Comparison of ENCODE assay signal across 11 cellular contexts in the genomic region with DNA sequence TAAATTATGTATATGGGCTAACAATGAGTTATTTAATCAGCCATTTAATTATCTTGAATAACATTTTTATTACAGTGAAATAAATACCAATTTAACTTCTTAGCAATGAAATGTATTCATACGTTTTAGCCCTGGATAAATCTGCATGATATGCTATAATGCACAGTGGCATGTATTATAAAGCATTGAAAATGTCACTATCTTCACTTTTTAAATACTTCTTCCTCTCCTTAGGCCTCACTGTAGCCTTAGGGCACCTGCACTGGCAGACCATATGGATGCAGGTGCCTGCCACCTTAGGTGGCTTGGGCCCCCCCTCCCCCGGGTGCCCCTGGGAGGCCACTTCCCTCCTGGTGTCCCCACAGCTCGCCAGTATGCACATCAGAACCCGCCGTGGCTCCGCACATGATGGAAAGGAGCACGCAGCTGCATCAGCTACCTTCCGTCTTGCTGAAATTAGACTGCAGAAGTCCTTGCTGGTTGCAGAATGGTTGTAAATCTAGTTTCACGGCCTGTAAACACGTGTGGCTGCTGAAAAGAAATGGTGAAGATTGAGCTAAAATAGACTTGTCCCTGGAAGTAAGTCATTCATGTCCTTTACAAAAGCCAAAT. TPM values are rescaled to one million over a fixed set of nuclear protein-coding genes. Genes with fewer than 3 reads are reported as not detected.
DNase-seq lines count a peak whose midpoint lies in the region; ATAC-seq, FAIRE-seq and TF ChIP-seq lines count a peak whose summit lies in the region.
"Had no signal": no experiment of that assay in that cellular context is flagged by ENCODE, and none has a peak within 500 bp of the region (broad histone marks: within the 10 kb centered on the region; RNA-seq: fewer than 3 reads in every experiment).

No MANE protein-coding gene starts in this region.

- no peak overlapping the region for H2AFZ ChIP-seq in HepG2 (ENCODE audit: low read length)

- ATAC-seq in HepG2, result no peak
- no peak for ATAC-seq in right lobe of liver
- ATAC-seq in HG03354 (IDR thresholded peaks at IDR 0.05; ENCODE audit: poor library complexity, severe bottlenecking, unreplicated experiment), result peak; percentile 2
- no peak for ATAC-seq in upper lobe of right lung

- H3K27ac Mint-ChIP-seq in endodermal cell, result peak overlapping the region; percentile 28
- H3K27ac Mint-ChIP-seq in activated CD4-positive, alpha-beta T cell treated with anti-CD3 and anti-CD28 coated beads, Interleukin-2, amount 10 ng/mL, durations not matched to agents 7 days and 5 days, result no peak overlapping the region

- H3K4me2 ChIP-seq in HepG2 (ENCODE audit: low read depth, low read length), result no peak overlapping the region

- POLR2A ChIA-PET in HepG2 (lab: Yijun Ruan, JAX), result interaction anchor here (1.1 kb wide), 1 partner anchor 56 kb away, joined by 3 read pairs; no protein-coding TSS in a partner anchor
- POLR2A ChIA-PET in activated CD4-positive, alpha-beta T cell treated with anti-CD3 and anti-CD28 coated beads, Interleukin-2, amount 10 ng/mL, durations not matched to agents 7 days and 5 days (lab: Charles Lee), result interaction anchor here (0.6 kb wide), 1 partner anchor 1274 kb away, joined by 3 read pairs; no protein-coding TSS in a partner anchor

- H3K36me3 ChIP-seq in HepG2 (replicated peaks in 1 of 2; ENCODE audit: control insufficient read depth in 1 of 2, insufficient read depth in 2 of 2, low read length in 2 of 2) (peaks cover 12 to 22% of the 10 kb centered on the region in 2 experiments; a peak in 4 of 5 replicates), right lobe of liver (peaks cover 0 to 19% (median 8%) of the 10 kb centered on the region in 4 donors), endodermal cell (ENCODE audit: control insufficient read depth, insufficient read depth, low read length) (peaks cover 15% of the 10 kb centered on the region), upper lobe of right lung (peaks cover 70% of the 10 kb centered on the region)

- no peaks in the 10 kb centered on the region for H3K9me3 Mint-ChIP-seq in endodermal cell
- H3K9me3 Mint-ChIP-seq in activated CD4-positive, alpha-beta T cell treated with anti-CD3 and anti-CD28 coated beads, Interleukin-2, amount 10 ng/mL, durations not matched to agents 7 days and 5 days, result no peaks in the 10 kb centered on the region

- TF ChIP-seq EP300 in HepG2 (IDR thresholded peaks at IDR 0.05; ENCODE audit: low read depth in 2 of 2, low read length in 2 of 2) (no peak), HepG2 (CRISPR knock-in tag; IDR thresholded peaks at IDR 0.05; ENCODE audit: borderline replicate concordance) (no peak)

- peaks cover 16% of the 10 kb centered on the region for H3K36me3 Mint-ChIP-seq in endodermal cell (ENCODE audit: low read depth)
- no peaks in the 10 kb centered on the region for H3K36me3 Mint-ChIP-seq in activated CD4-positive, alpha-beta T cell treated with anti-CD3 and anti-CD28 coated beads, Interleukin-2, amount 10 ng/mL, durations not matched to agents 7 days and 5 days (ENCODE audit: low read depth)

- H3K9me3 ChIP-seq in HepG2 (ENCODE audit: low read length) (no peaks in the 10 kb centered on the region), right lobe of liver (no peaks in the 10 kb centered on the region), endodermal cell (ENCODE audit: control insufficient read depth, low read length) (no peaks in the 10 kb centered on the region), upper lobe of right lung (no peaks in the 10 kb centered on the region)

- TF ChIP-seq CTCF in HepG2 (CRISPR knock-in tag; IDR thresholded peaks at IDR 0.05) (no peak), right lobe of liver (IDR thresholded peaks at IDR 0.05) (no peak), endodermal cell (conservative IDR thresholded peaks at IDR 0.05) (peak; percentile 35), upper lobe of right lung (IDR thresholded peaks at IDR 0.05) (peak; percentile 2)

- in situ Hi-C loops in HepG2 (cut with HindIII; ENCODE audit: extremely low pct_ligation_motif_present, low pct_unique_long_range_greater_than_20kb), result no loop called here

- TF ChIP-seq POLR2A in HepG2 (IDR thresholded peaks at IDR 0.05; ENCODE audit: insufficient read depth in 1 of 2, low read depth in 2 of 2, low read length in 2 of 2) (no peak), right lobe of liver (IDR thresholded peaks at IDR 0.05) (no peak)

- no peak overlapping the region for H3K4me3 Mint-ChIP-seq in endodermal cell
- H3K4me3 Mint-ChIP-seq in activated CD4-positive, alpha-beta T cell treated with anti-CD3 and anti-CD28 coated beads, Interleukin-2, amount 10 ng/mL, durations not matched to agents 7 days and 5 days, result no peak overlapping the region
- H3K4me3 Mint-ChIP-seq: activated CD4-positive, alpha-beta T cell treated with anti-CD3 and anti-CD28 coated beads for 36 hours had no signal

- H3K27me3 Mint-ChIP-seq in endodermal cell (ENCODE audit: insufficient read depth), result no peaks in the 10 kb centered on the region
- no peaks in the 10 kb centered on the region for H3K27me3 Mint-ChIP-seq in activated CD4-positive, alpha-beta T cell treated with anti-CD3 and anti-CD28 coated beads, Interleukin-2, amount 10 ng/mL, durations not matched to agents 7 days and 5 days
- H3K27me3 Mint-ChIP-seq: activated CD4-positive, alpha-beta T cell treated with anti-CD3 and anti-CD28 coated beads for 36 hours had no signal

- H3K9ac ChIP-seq in HepG2 (ENCODE audit: insufficient read depth, low read depth, low read length), result no peak overlapping the region
- no peak overlapping the region for H3K9ac ChIP-seq in endodermal cell (ENCODE audit: extremely low read depth, low read length, poor library complexity, severe bottlenecking)

- no peaks in the 10 kb centered on the region for H4K20me1 ChIP-seq in HepG2 (ENCODE audit: insufficient read depth, low read length)

- H3K27ac ChIP-seq in HepG2 (ENCODE audit: extremely low read length, insufficient read depth, low read length) (no peak overlapping the region), right lobe of liver (no peak overlapping the region), endodermal cell (ENCODE audit: low read depth, low read length) (no peak overlapping the region), upper lobe of right lung (no peak overlapping the region)

- intact Hi-C loops in HepG2 (cut with micrococcal nuclease; ENCODE audit: unreplicated experiment), result loop anchor here (1.0 kb wide), 2 partner anchors 38 to 189 kb away; no protein-coding TSS in a partner anchor
- intact Hi-C loops in right lobe of liver (cut with DNase I), result no loop called here
- intact Hi-C loops in upper lobe of right lung (cut with DNase I), result no loop called here

- DNase-seq in HepG2 (ENCODE audit: low spot score) (no peak), right lobe of liver (no peak), endodermal cell (no peak), upper lobe of right lung (no peak), amygdala (lab: John Stamatoyannopoulos, UW) (no peak), NCI-H146 (lab: John Stamatoyannopoulos, UW) (no peak)
- no peak for DNase-seq in activated CD4-positive, alpha-beta T cell treated with anti-CD3 and anti-CD28 coated beads, Interleukin-2, amount 10 ng/mL, durations not matched to agents 7 days and 5 days
- DNase-seq: activated gamma-delta T cell treated with Interleukin-2 at 50 U/mL for 16 hours had no signal

- H3K4me1 ChIP-seq in HepG2 (ENCODE audit: insufficient read depth, low read length) (peaks cover 39% of the 10 kb centered on the region), right lobe of liver (peaks cover 0 to 5% (median under 1%) of the 10 kb centered on the region in 4 donors), endodermal cell (ENCODE audit: control insufficient read depth, insufficient read depth, low read length) (peaks cover 8% of the 10 kb centered on the region), upper lobe of right lung (peaks cover 10% of the 10 kb centered on the region)

- CTCF ChIA-PET in HepG2 (lab: Yijun Ruan, JAX; ENCODE audit: low intra/inter-chr PET ratio, low total read pairs), result interaction anchor here (0.9 to 1.5 kb wide), 3 partner anchors 37 to 189 kb away, joined by 3 to 9 read pairs (median 4); no protein-coding TSS in a partner anchor
- CTCF ChIA-PET in activated CD4-positive, alpha-beta T cell treated with anti-CD3 and anti-CD28 coated beads, Interleukin-2, amount 10 ng/mL, durations not matched to agents 7 days and 5 days (lab: Charles Lee), result interaction anchor here (1.7 to 2.4 kb wide), 2 partner anchors 11 kb away, joined by 10 to 14 read pairs; no protein-coding TSS in a partner anchor

- no TSS peak for BruUV-seq in HepG2 (replicated peaks; lab: Mats Ljungman, UMichigan)

- H3K4me1 Mint-ChIP-seq in endodermal cell, result peaks cover 10% of the 10 kb centered on the region
- H3K4me1 Mint-ChIP-seq in activated CD4-positive, alpha-beta T cell treated with anti-CD3 and anti-CD28 coated beads, Interleukin-2, amount 10 ng/mL, durations not matched to agents 7 days and 5 days, result peaks cover 15% of the 10 kb centered on the region

- WGBS in HepG2 (ENCODE audit: low lambda C conversion rate), result 96% methylated on average over 10 of the region's 10 CpGs
- 65% methylated on average over 10 of the region's 10 CpGs for WGBS in right lobe of liver (ENCODE audit: insufficient coverage, low coverage, low lambda C conversion rate, missing lambda C conversion rate)
- WGBS in endodermal cell (ENCODE audit: insufficient coverage in 1 of 2, insufficient read length in 1 of 2), 2 experiments, result 89 to 91% methylated on average over 7 to 10 of the region's 10 CpGs

- no peaks in the 10 kb centered on the region for H3K79me2 ChIP-seq in HepG2 (ENCODE audit: insufficient read depth, low read length)

- H3K27me3 ChIP-seq in HepG2 (ENCODE audit: control insufficient read depth in 1 of 2, insufficient read depth in 2 of 2, low read length in 2 of 2), result no peaks in the 10 kb centered on the region
- no peaks in the 10 kb centered on the region for H3K27me3 ChIP-seq in right lobe of liver
- H3K27me3 ChIP-seq in endodermal cell (ENCODE audit: control insufficient read depth, insufficient read depth, low read length, poor library complexity, severe bottlenecking), result no peaks in the 10 kb centered on the region
- no peaks in the 10 kb centered on the region for H3K27me3 ChIP-seq in upper lobe of right lung

- no peak overlapping the region for H3K4me3 ChIP-seq in HepG2 (replicated peaks in 1 of 3; ENCODE audit: insufficient read depth in 1 of 3, low read depth in 2 of 3, low read length in 3 of 3)
- no peak overlapping the region for H3K4me3 ChIP-seq in right lobe of liver
- H3K4me3 ChIP-seq in endodermal cell (ENCODE audit: low read length), result no peak overlapping the region
- H3K4me3 ChIP-seq in upper lobe of right lung, result no peak overlapping the region

- no peak for FAIRE-seq in HepG2 (lab: Jason Lieb, UNC)
- FAIRE-seq: small intestine had no signal

- no peak for TF ChIP-seq RAD21 in HepG2 (CRISPR knock-in tag; IDR thresholded peaks at IDR 0.05)

RNA-seq across cellular contexts. Expression of a gene that starts 56.7 kb away (rescaled TPM):
- total RNA-seq in HepG2 (2016; rRNA removed; fragmentation: Illumina TruSeq; extraction: Trizol) (123 and 135 TPM in 2 replicates), right lobe of liver (100 to 1,000 TPM; 165 to 470 (median 246) TPM), endodermal cell (10 to 100 TPM; 27.1 to 40.1 TPM), upper lobe of right lung (66.8 TPM)
- 16.6 and 17.0 TPM in 2 replicates for total RNA-seq in HepG2 (2016; cell fraction: cytosol; rRNA removed; fragmentation: Illumina TruSeq; extraction: Trizol; ENCODE audit: low read depth)
- total RNA-seq in HepG2 (2016; cell fraction: insoluble cytoplasmic fraction; rRNA removed; fragmentation: Illumina TruSeq; extraction: Trizol), result 124 and 138 TPM in 2 replicates
- 45.5 and 47.8 TPM in 2 replicates for total RNA-seq in HepG2 (2016; cell fraction: membrane; rRNA removed; fragmentation: Illumina TruSeq; extraction: Trizol)
- total RNA-seq in HepG2 (2016; cell fraction: nucleus; rRNA removed; fragmentation: Illumina TruSeq; extraction: Trizol), result 54.5 and 64.3 TPM in 2 replicates
- polyA plus RNA-seq in HepG2 (2011; rRNA removed), result 21.3 and 28.7 TPM in 2 replicates
- polyA plus RNA-seq in HepG2 (2011; cell fraction: cytosol; rRNA removed), result 22.7 and 24.5 TPM in 2 replicates
- 16.1 and 17.6 TPM in 2 replicates for polyA plus RNA-seq in HepG2 (2011; cell fraction: nucleus; rRNA removed)
- polyA plus RNA-seq in HepG2 (2012), result 22.9 and 33.0 TPM in 2 replicates
- polyA plus RNA-seq in HepG2 (2016; cell fraction: cytosol; fragmentation: Illumina TruSeq; extraction: Trizol; ENCODE audit: low read depth), result 20.5 and 20.6 TPM in 2 replicates
- polyA plus RNA-seq in HepG2 (2016; cell fraction: insoluble cytoplasmic fraction; fragmentation: Illumina TruSeq; extraction: Trizol; ENCODE audit: low read depth), result 160 TPM in 2 replicates
- 42.7 and 43.1 TPM in 2 replicates for polyA plus RNA-seq in HepG2 (2016; cell fraction: membrane; fragmentation: Illumina TruSeq; extraction: Trizol; ENCODE audit: low read depth)
- polyA plus RNA-seq in HepG2 (2016; cell fraction: nucleus; fragmentation: Illumina TruSeq; extraction: Trizol; ENCODE audit: insufficient read depth, low read depth), result 92.2 and 100 TPM in 2 replicates
- 15.1 and 19.1 TPM in 2 replicates for polyA minus RNA-seq in HepG2 (2011; rRNA and poly(A)+ RNA removed; ENCODE audit: low replicate concordance)
- 13.2 and 18.8 TPM in 2 replicates for polyA minus RNA-seq in HepG2 (2011; cell fraction: cytosol; rRNA and poly(A)+ RNA removed)
- 19.3 and 23.8 TPM in 2 replicates for polyA minus RNA-seq in HepG2 (2011; cell fraction: nucleus; rRNA and poly(A)+ RNA removed)
- 25.3 TPM for polyA plus RNA-seq in endodermal cell (2013, experiment 1 of 2)
- 23.9 TPM for polyA plus RNA-seq in endodermal cell (2013, experiment 2 of 2)
- total RNA-seq in activated CD4-positive, alpha-beta T cell treated with anti-CD3 and anti-CD28 coated beads, Interleukin-2, amount 10 ng/mL, durations not matched to agents 7 days and 5 days, result 10 to 100 TPM; 45.7 to 48.2 TPM

Comparison
In these comparisons a context has a peak if more than half of its experiments do, and no peak if none do; other contexts are left out.
1. CTCF ChIP-seq: peak in endodermal cell (single experiment) and upper lobe of right lung (single experiment); none in HepG2 (single experiment) and right lobe of liver (0 of 4).